ENCODE assay signal across 13 cellular contexts in genomic region chr3:66496731-66497130, GRCh38. TPM values are rescaled to one million over a fixed set of nuclear protein-coding genes. Genes with fewer than 3 reads are reported as not detected.
DNase-seq lines count a peak whose midpoint lies in the region; ATAC-seq and TF ChIP-seq lines count a peak whose summit lies in the region.
"Had no signal": no experiment of that assay in that cellular context is flagged by ENCODE, and none has a peak within 500 bp of the region (broad histone marks: within the 10 kb centered on the region; RNA-seq: fewer than 3 reads in every experiment).

No MANE protein-coding gene starts in this region.

- peak overlapping the region in 6 of 8 donors; percentile 61 to 89 (median 84) for H3K27ac Mint-ChIP-seq in CD8-positive, alpha-beta memory T cell
- H3K27ac Mint-ChIP-seq in H9 = peak overlapping the region; percentile 96 to 97 (median 96); a peak in 6 of 7 replicates

- no peaks in the 10 kb centered on the region for H3K36me3 ChIP-seq in CD8-positive, alpha-beta memory T cell (ENCODE audit: insufficient read depth, low read length)
- no peaks in the 10 kb centered on the region for H3K36me3 ChIP-seq in neuron (ENCODE audit: insufficient read depth, low read length)
- H3K36me3 ChIP-seq: cardiac muscle cell had no signal

- no peaks in the 10 kb centered on the region for H3K9me3 Mint-ChIP-seq in CD8-positive, alpha-beta memory T cell
- H3K9me3 Mint-ChIP-seq in H9 = peaks cover 0 to 3% of the 10 kb centered on the region in 2 experiments; a peak in 3 of 5 replicates

- no peak overlapping the region for H2BK12ac ChIP-seq in H9 (ENCODE audit: insufficient read length, low read depth, low read length)

- peaks cover 85 to 91% (median 90%) of the 10 kb centered on the region in 3 donors for H3K4me1 Mint-ChIP-seq in CD8-positive, alpha-beta memory T cell
- peaks cover 77 to 84% of the 10 kb centered on the region in 2 experiments for H3K4me1 Mint-ChIP-seq in H9

- ATAC-seq in GM19324 (IDR thresholded peaks at IDR 0.05; ENCODE audit: low FRiP score, unreplicated experiment) = no peak
- ATAC-seq in HG03280 (IDR thresholded peaks at IDR 0.05; ENCODE audit: unreplicated experiment) = no peak

- no peak overlapping the region for H3K56ac ChIP-seq in H9 (ENCODE audit: insufficient read length, low read depth, low read length)

- H3K18ac ChIP-seq in H9 (ENCODE audit: insufficient read length, low read depth, low read length) = no peak overlapping the region

- no peak overlapping the region for H2AK5ac ChIP-seq in H9 (ENCODE audit: insufficient read length, low read length)

- H2BK5ac ChIP-seq in H9 (ENCODE audit: insufficient read length, low read length) = no peak overlapping the region

- peak overlapping the region; percentile 90 for H3K4me2 ChIP-seq in H9 (ENCODE audit: insufficient read depth, insufficient read length, low read length)

- H3K23ac ChIP-seq in H9 (ENCODE audit: insufficient read length, low read depth, low read length) = no peak overlapping the region

- no peak overlapping the region for H2BK120ac ChIP-seq in H9 (ENCODE audit: low read depth, low read length, poor library complexity, severe bottlenecking)

- peaks cover 0 to 3% (median 0%) of the 10 kb centered on the region in 3 donors for H3K36me3 Mint-ChIP-seq in CD8-positive, alpha-beta memory T cell
- H3K36me3 Mint-ChIP-seq in H9 (ENCODE audit: insufficient read depth in 1 of 3, low read depth in 3 of 3) = peaks cover 2 to 12% (median 10%) of the 10 kb centered on the region in 3 experiments; a peak in 6 of 7 replicates

- H3K79me2 ChIP-seq in H9 (ENCODE audit: insufficient read depth, low read length) = peaks cover 50% of the 10 kb centered on the region

- H3T11ph ChIP-seq in H9 (ENCODE audit: low read length) = peak overlapping the region; percentile 41

- TF ChIP-seq CTCF in H9 (conservative IDR thresholded peaks at IDR 0.05) = no peak

- H4K20me1 ChIP-seq in H9 (ENCODE audit: control insufficient read depth, insufficient read depth, insufficient read length) = peaks cover 2% of the 10 kb centered on the region

- no peak overlapping the region for H4K5ac ChIP-seq in H9 (ENCODE audit: insufficient read length, low read depth, low read length)

- peaks cover 16% of the 10 kb centered on the region for H3K23me2 ChIP-seq in H9 (ENCODE audit: insufficient read length, low read depth, low read length, poor library complexity, severe bottlenecking)

- no peaks in the 10 kb centered on the region for H3K27me3 ChIP-seq in CD8-positive, alpha-beta memory T cell (ENCODE audit: insufficient read depth, low read length, poor library complexity, severe bottlenecking)
- no peaks in the 10 kb centered on the region for H3K27me3 ChIP-seq in H9 (ENCODE audit: insufficient read depth, low read length)
- no peaks in the 10 kb centered on the region for H3K27me3 ChIP-seq in neuron (ENCODE audit: insufficient read depth, low read length)
- H3K27me3 ChIP-seq: cardiac muscle cell had no signal

- no peak overlapping the region for H3K4ac ChIP-seq in H9 (ENCODE audit: low read depth, low read length)

- CTCF ChIA-PET in CD8-positive, alpha-beta memory T cell (lab: Charles Lee) = interaction anchor here (1.2 to 1.5 kb wide), 2 partner anchors 24 to 26 kb away, joined by 3 read pairs; no protein-coding TSS in a partner anchor

- peaks cover 75% of the 10 kb centered on the region for H3K4me1 ChIP-seq in CD8-positive, alpha-beta memory T cell (ENCODE audit: insufficient read depth, low read length)
- H3K4me1 ChIP-seq in H9 (ENCODE audit: insufficient read depth, low read length) (peaks cover 25% of the 10 kb centered on the region), neuron (ENCODE audit: insufficient read depth, low read length) (peaks cover 73% of the 10 kb centered on the region)

- H3K4me3 Mint-ChIP-seq in CD8-positive, alpha-beta memory T cell = peak overlapping the region; percentile 33 to 98 (median 94)
- peak overlapping the region; percentile 40 to 99 for H3K4me3 Mint-ChIP-seq in H9

- POLR2A ChIA-PET in CD8-positive, alpha-beta memory T cell (lab: Charles Lee) = interaction anchor here (1.1 kb wide), 1 partner anchor 13 kb away, joined by 3 read pairs; no protein-coding TSS in a partner anchor

- no peak overlapping the region for H3K27ac ChIP-seq in CD8-positive, alpha-beta memory T cell (ENCODE audit: low read depth, low read length)
- H3K27ac ChIP-seq in H9 (ENCODE audit: insufficient read length, low read depth, low read length) (peak overlapping the region; percentile 97), caudate nucleus (ENCODE audit: low read depth, low read length) (peak overlapping the region; percentile 8)
- H3K27ac ChIP-seq: SK-N-MC had no signal

- H3K9ac ChIP-seq in H9 (ENCODE audit: extremely low read depth, insufficient read length, low read length) = no peak overlapping the region

- peak in 1 of 5 donors; percentile 24 for DNase-seq in CD8-positive, alpha-beta memory T cell
- no peak for DNase-seq in H9
- DNase-seq in caudate nucleus (lab: John Stamatoyannopoulos, UW) = no peak
- no peak for DNase-seq in G401 (ENCODE audit: low spot score)
- DNase-seq: activated CD4-positive, alpha-beta T cell treated with anti-CD3 and anti-CD28 coated beads, Interleukin-2, amount 50 U/mL, for 48 hours; Kasumi-1; mesenchymal stem cell; NCI-H510A treated with DMSO at 0.1 percent for 48 hours had no signal

- no peaks in the 10 kb centered on the region for H3K27me3 Mint-ChIP-seq in CD8-positive, alpha-beta memory T cell
- no peaks in the 10 kb centered on the region; the same call in 1 of the 2 replicates for H3K27me3 Mint-ChIP-seq in H9 (ENCODE audit: low read depth)

- no peaks in the 10 kb centered on the region for H3K79me1 ChIP-seq in H9 (ENCODE audit: insufficient read depth, low read depth, low read length, poor library complexity, severe bottlenecking)

- no peak overlapping the region for H4K8ac ChIP-seq in H9 (replicated peaks; ENCODE audit: insufficient read length, low read depth, low read length)

- in situ Hi-C loops in G401 (cut with HindIII; ENCODE audit: low sequenced_read_pairs) = no loop called here

- H2AFZ ChIP-seq in H9 (ENCODE audit: low read length) (no peak overlapping the region), neuron (ENCODE audit: low read depth, low read length) (no peak overlapping the region)

- H4K91ac ChIP-seq in H9 (ENCODE audit: insufficient read length, low read depth, low read length) = no peak overlapping the region

- no peak overlapping the region for H2BK20ac ChIP-seq in H9 (ENCODE audit: low read depth, low read length, poor library complexity, severe bottlenecking)

- H3K9me3 ChIP-seq in CD8-positive, alpha-beta memory T cell (ENCODE audit: low read length) = no peaks in the 10 kb centered on the region
- H3K9me3 ChIP-seq in H9 (ENCODE audit: control insufficient read depth, low read depth, low read length) (no peaks in the 10 kb centered on the region), neuron (ENCODE audit: low read length) (no peaks in the 10 kb centered on the region)

- H2BK15ac ChIP-seq in H9 (ENCODE audit: low read depth, low read length) = no peak overlapping the region

- H3K4me3 ChIP-seq in CD8-positive, alpha-beta memory T cell (ENCODE audit: low read length) = peak overlapping the region; percentile 5
- H3K4me3 ChIP-seq in neuron (ENCODE audit: low read length) = peak overlapping the region; percentile 73
- H3K4me3 ChIP-seq: cardiac muscle cell, SK-N-MC had no signal

- no peak overlapping the region for H3K14ac ChIP-seq in H9 (ENCODE audit: insufficient read depth, low read length)

RNA-seq across cellular contexts. Expression of gene LRIG1, which starts 4.1 kb away (rescaled TPM):
- 10 to 100 TPM; 37.9 to 38.2 TPM for total RNA-seq in CD8-positive, alpha-beta memory T cell
- polyA plus RNA-seq in CD8-positive, alpha-beta memory T cell = 47.9 TPM
- 63.3 and 70.3 TPM in 2 replicates for total RNA-seq in H9 (2021)
- total RNA-seq in G401 (2014; rRNA removed; shearing (Covaris generic)) = 1.3 and 1.7 TPM in 2 replicates

Comparison
In these comparisons a context has a peak if more than half of its experiments do, and no peak if none do; other contexts are left out.
1. RNA of gene LRIG1, which starts 4.1 kb away (total RNA-seq): 63.3 to 70.3 TPM in H9 and 37.9 to 38.2 TPM in CD8-positive, alpha-beta memory T cell; 1.3 to 1.7 TPM in G401; every median in the first group is over 10 times any median in the second.